1 cellular context compared by ENCODE assay signal in the genomic region with DNA sequence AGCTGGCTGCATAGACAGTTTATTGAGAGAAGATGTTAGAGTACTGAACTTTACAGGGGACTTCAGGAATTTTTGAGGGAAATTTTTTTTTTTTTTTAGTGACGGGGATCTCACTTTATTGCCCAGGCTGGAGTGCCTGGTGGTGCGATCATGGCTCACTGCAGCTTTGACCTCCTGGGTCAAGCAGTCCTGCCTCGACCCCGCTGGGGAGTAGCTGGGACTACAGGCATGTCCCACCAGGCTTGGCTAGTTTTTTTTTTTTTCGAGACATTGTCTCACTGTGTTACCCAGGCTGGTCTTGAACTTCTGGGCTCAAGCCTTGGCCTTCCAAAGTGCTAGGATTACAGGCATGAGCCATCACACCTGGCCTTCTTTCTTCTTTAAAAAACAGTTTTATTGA.
TF ChIP-seq lines count a peak whose summit lies in the region.

No MANE protein-coding gene starts in this region.

TF ChIP-seq in GM23338, 12 proteins besides CTCF, POLR2A, EP300 and RAD21:
- TF ChIP-seq, protein P1, sequence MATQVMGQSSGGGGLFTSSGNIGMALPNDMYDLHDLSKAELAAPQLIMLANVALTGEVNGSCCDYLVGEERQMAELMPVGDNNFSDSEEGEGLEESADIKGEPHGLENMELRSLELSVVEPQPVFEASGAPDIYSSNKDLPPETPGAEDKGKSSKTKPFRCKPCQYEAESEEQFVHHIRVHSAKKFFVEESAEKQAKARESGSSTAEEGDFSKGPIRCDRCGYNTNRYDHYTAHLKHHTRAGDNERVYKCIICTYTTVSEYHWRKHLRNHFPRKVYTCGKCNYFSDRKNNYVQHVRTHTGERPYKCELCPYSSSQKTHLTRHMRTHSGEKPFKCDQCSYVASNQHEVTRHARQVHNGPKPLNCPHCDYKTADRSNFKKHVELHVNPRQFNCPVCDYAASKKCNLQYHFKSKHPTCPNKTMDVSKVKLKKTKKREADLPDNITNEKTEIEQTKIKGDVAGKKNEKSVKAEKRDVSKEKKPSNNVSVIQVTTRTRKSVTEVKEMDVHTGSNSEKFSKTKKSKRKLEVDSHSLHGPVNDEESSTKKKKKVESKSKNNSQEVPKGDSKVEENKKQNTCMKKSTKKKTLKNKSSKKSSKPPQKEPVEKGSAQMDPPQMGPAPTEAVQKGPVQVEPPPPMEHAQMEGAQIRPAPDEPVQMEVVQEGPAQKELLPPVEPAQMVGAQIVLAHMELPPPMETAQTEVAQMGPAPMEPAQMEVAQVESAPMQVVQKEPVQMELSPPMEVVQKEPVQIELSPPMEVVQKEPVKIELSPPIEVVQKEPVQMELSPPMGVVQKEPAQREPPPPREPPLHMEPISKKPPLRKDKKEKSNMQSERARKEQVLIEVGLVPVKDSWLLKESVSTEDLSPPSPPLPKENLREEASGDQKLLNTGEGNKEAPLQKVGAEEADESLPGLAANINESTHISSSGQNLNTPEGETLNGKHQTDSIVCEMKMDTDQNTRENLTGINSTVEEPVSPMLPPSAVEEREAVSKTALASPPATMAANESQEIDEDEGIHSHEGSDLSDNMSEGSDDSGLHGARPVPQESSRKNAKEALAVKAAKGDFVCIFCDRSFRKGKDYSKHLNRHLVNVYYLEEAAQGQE (IDR thresholded peaks at IDR 0.05; ENCODE audit: unreplicated experiment): no peak
- TF ChIP-seq POLR2AphosphoS5 (IDR thresholded peaks at IDR 0.05; ENCODE audit: low read depth) (no peak), STAT1 (IDR thresholded peaks at IDR 0.05; ENCODE audit: unreplicated experiment) (no peak), JUNB (IDR thresholded peaks at IDR 0.05; ENCODE audit: unreplicated experiment) (no peak), EZH2phosphoT487 (IDR thresholded peaks at IDR 0.05; ENCODE audit: unreplicated experiment) (no peak), EZH2 (IDR thresholded peaks at IDR 0.05; ENCODE audit: low read depth, unreplicated experiment) (no peak)
- TF ChIP-seq, protein P2, sequence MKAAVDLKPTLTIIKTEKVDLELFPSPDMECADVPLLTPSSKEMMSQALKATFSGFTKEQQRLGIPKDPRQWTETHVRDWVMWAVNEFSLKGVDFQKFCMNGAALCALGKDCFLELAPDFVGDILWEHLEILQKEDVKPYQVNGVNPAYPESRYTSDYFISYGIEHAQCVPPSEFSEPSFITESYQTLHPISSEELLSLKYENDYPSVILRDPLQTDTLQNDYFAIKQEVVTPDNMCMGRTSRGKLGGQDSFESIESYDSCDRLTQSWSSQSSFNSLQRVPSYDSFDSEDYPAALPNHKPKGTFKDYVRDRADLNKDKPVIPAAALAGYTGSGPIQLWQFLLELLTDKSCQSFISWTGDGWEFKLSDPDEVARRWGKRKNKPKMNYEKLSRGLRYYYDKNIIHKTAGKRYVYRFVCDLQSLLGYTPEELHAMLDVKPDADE (IDR thresholded peaks at IDR 0.05): no peak
- TF ChIP-seq, protein P3, sequence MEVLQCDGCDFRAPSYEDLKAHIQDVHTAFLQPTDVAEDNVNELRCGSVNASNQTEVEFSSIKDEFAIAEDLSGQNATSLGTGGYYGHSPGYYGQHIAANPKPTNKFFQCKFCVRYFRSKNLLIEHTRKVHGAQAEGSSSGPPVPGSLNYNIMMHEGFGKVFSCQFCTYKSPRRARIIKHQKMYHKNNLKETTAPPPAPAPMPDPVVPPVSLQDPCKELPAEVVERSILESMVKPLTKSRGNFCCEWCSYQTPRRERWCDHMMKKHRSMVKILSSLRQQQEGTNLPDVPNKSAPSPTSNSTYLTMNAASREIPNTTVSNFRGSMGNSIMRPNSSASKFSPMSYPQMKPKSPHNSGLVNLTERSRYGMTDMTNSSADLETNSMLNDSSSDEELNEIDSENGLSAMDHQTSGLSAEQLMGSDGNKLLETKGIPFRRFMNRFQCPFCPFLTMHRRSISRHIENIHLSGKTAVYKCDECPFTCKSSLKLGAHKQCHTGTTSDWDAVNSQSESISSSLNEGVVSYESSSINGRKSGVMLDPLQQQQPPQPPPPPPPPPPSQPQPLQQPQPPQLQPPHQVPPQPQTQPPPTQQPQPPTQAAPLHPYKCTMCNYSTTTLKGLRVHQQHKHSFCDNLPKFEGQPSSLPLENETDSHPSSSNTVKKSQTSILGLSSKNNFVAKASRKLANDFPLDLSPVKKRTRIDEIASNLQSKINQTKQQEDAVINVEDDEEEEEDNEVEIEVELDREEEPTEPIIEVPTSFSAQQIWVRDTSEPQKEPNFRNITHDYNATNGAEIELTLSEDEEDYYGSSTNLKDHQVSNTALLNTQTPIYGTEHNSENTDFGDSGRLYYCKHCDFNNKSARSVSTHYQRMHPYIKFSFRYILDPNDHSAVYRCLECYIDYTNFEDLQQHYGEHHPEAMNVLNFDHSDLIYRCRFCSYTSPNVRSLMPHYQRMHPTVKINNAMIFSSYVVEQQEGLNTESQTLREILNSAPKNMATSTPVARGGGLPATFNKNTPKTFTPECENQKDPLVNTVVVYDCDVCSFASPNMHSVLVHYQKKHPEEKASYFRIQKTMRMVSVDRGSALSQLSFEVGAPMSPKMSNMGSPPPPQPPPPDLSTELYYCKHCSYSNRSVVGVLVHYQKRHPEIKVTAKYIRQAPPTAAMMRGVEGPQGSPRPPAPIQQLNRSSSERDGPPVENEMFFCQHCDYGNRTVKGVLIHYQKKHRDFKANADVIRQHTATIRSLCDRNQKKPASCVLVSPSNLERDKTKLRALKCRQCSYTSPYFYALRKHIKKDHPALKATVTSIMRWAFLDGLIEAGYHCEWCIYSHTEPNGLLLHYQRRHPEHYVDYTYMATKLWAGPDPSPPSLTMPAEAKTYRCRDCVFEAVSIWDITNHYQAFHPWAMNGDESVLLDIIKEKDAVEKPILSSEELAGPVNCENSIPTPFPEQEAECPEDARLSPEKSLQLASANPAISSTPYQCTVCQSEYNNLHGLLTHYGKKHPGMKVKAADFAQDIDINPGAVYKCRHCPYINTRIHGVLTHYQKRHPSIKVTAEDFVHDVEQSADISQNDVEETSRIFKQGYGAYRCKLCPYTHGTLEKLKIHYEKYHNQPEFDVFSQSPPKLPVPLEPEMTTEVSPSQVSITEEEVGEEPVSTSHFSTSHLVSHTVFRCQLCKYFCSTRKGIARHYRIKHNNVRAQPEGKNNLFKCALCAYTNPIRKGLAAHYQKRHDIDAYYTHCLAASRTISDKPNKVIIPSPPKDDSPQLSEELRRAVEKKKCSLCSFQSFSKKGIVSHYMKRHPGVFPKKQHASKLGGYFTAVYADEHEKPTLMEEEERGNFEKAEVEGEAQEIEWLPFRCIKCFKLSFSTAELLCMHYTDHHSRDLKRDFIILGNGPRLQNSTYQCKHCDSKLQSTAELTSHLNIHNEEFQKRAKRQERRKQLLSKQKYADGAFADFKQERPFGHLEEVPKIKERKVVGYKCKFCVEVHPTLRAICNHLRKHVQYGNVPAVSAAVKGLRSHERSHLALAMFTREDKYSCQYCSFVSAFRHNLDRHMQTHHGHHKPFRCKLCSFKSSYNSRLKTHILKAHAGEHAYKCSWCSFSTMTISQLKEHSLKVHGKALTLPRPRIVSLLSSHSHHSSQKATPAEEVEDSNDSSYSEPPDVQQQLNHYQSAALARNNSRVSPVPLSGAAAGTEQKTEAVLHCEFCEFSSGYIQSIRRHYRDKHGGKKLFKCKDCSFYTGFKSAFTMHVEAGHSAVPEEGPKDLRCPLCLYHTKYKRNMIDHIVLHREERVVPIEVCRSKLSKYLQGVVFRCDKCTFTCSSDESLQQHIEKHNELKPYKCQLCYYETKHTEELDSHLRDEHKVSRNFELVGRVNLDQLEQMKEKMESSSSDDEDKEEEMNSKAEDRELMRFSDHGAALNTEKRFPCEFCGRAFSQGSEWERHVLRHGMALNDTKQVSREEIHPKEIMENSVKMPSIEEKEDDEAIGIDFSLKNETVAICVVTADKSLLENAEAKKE (CRISPR knock-in tag; IDR thresholded peaks at IDR 0.05): no peak
TF ChIP-seq in GM23338: peak in this region for 0.
